8 cellular contexts compared by ENCODE assay signal in genomic region chr6:87702589-87702945, GRCh38. TPM values are rescaled to one million over a fixed set of nuclear protein-coding genes. Genes with fewer than 3 reads are reported as not detected.
A peak's percentile ranks its signal among the peaks of the same experiment; 100 is the strongest.
DNase-seq lines count a peak whose midpoint lies in the region; ATAC-seq, FAIRE-seq and TF ChIP-seq lines count a peak whose summit lies in the region.

No MANE protein-coding gene starts in this region.

- no peak overlapping the region for H3K14ac ChIP-seq in H1 (ENCODE audit: insufficient read length)

- H4K20me1 ChIP-seq in H1 (replicated peaks in 1 of 2; ENCODE audit: control insufficient read depth in 1 of 2, insufficient read depth in 2 of 2, low read length in 2 of 2) = peaks cover 13 to 16% of the 10 kb centered on the region in 2 experiments

- intact Hi-C loops in cardiac septum (cut with DNase I) = loop anchor here (5.0 kb wide), 1 partner anchor 110 kb away; the partner anchor contains the start of gene ORC3

- peak; percentile 13 for ATAC-seq in HG03342 (IDR thresholded peaks at IDR 0.05; ENCODE audit: unreplicated experiment)
- ATAC-seq in HG02973 (IDR thresholded peaks at IDR 0.05; ENCODE audit: unreplicated experiment) = no peak

- H2BK120ac ChIP-seq in H1 (replicated peaks; ENCODE audit: low read depth, low read length) = no peak overlapping the region

- H3K27ac ChIP-seq in cardiac muscle cell (peak overlapping the region; percentile 91), RWPE1 (peak overlapping the region; percentile 97), H1 (ENCODE audit: low read depth, low read length) (peak overlapping the region; percentile 65)

- no peak for TF ChIP-seq RAD21 in H1 (IDR thresholded peaks at IDR 0.05 in 1 of 2, conservative IDR thresholded peaks at IDR 0.05 in 1 of 2; ENCODE audit: low read depth in 2 of 2, low read length in 2 of 2)

- no peaks in the 10 kb centered on the region for H3K79me1 ChIP-seq in H1 (ENCODE audit: low read depth, low read length)

- H4K8ac ChIP-seq in H1 (ENCODE audit: extremely low read depth, insufficient read depth, low read length) = no peak overlapping the region

- no peak for FAIRE-seq in H1 (lab: Jason Lieb, UNC)

- H3K27ac Mint-ChIP-seq in nephron progenitor cell = peak overlapping the region; percentile 96

- POLR2A ChIA-PET in RWPE1 (lab: Yijun Ruan, JAX; ENCODE audit: low non-redundant PET) (interaction anchor here (0.7 to 1.2 kb wide), 2 partner anchors 16 to 34 kb away, joined by 3 to 4 read pairs; no protein-coding TSS in a partner anchor), H1 (lab: Charles Lee; ENCODE audit: partially characterized antibody) (interaction anchor here (0.6 to 3.0 kb wide), 23 partner anchors 10 to 1378 kb away, joined by 3 to 36 read pairs (median 5); partner anchors contain the start of genes ORC3, PNRC1 and RARS2)

- no peak overlapping the region for H2BK15ac ChIP-seq in H1 (ENCODE audit: low read length)

- peaks cover 9% of the 10 kb centered on the region for H3K36me3 Mint-ChIP-seq in nephron progenitor cell (ENCODE audit: low read depth)

- H3K27me3 ChIP-seq in cardiac muscle cell (no peaks in the 10 kb centered on the region), H1 (replicated peaks in 1 of 4; ENCODE audit: control insufficient read depth in 3 of 4, extremely low read depth in 1 of 4, insufficient read depth in 3 of 4, low read length in 3 of 4) (no peaks in the 10 kb centered on the region)

- WGBS in H1 (ENCODE audit: extremely low coverage in 1 of 2, insufficient coverage in 1 of 2, insufficient read length in 1 of 2, insufficient replicate concordance in 2 of 2, low coverage in 1 of 2, low lambda C conversion rate in 2 of 2, missing lambda C conversion rate in 1 of 2), 2 experiments = 3% methylated on average over 7 of the region's 7 CpGs; no CpG with 5 or more reads in 1 of the 2 experiments

- no peak for TF ChIP-seq EP300 in H1 (IDR thresholded peaks at IDR 0.05; ENCODE audit: borderline replicate concordance in 1 of 2, low read depth in 2 of 2, low read length in 2 of 2)

- H3K4me1 ChIP-seq in cardiac muscle cell (ENCODE audit: low read depth) = no peaks in the 10 kb centered on the region
- H3K4me1 ChIP-seq in H1 (replicated peaks in 1 of 4; ENCODE audit: control insufficient read depth in 3 of 4, insufficient read depth in 4 of 4, low read length in 3 of 4) = peaks cover 0 to 5% (median 0%) of the 10 kb centered on the region in 4 experiments; a peak in 2 of 7 replicates

- peaks cover 4% of the 10 kb centered on the region for H3K23me2 ChIP-seq in H1 (ENCODE audit: low read depth, low read length)

- no peak overlapping the region for H2BK12ac ChIP-seq in H1 (ENCODE audit: low read depth, low read length)

- H3K27me3 Mint-ChIP-seq in nephron progenitor cell (ENCODE audit: low read depth, poor library complexity) = no peaks in the 10 kb centered on the region

- no peak overlapping the region for H3K56ac ChIP-seq in H1 (replicated peaks; ENCODE audit: insufficient read length, low read depth, low read length)

- CTCF ChIA-PET in RWPE1 (lab: Yijun Ruan, JAX) = interaction anchor here (0.9 kb wide), 1 partner anchor 65 kb away, joined by 4 read pairs; no protein-coding TSS in a partner anchor
- CTCF ChIA-PET in H1 (lab: Charles Lee; ENCODE audit: partially characterized antibody) = interaction anchor here (1.3 kb wide), 1 partner anchor 12 kb away, joined by 4 read pairs; no protein-coding TSS in a partner anchor

- H3K4me2 ChIP-seq in H1 (ENCODE audit: insufficient read depth in 1 of 2, low read depth in 2 of 2, low read length in 2 of 2) = peak overlapping the region; percentile 58 to 69

- H3K9me3 Mint-ChIP-seq in nephron progenitor cell = no peaks in the 10 kb centered on the region

- peak overlapping the region; percentile 96 for H3K4me3 Mint-ChIP-seq in nephron progenitor cell

- peak overlapping the region in 3 of 4 experiments; percentile 48 to 75 (median 59); a peak in 3 of 7 replicates for H3K9ac ChIP-seq in H1 (replicated peaks in 1 of 4; ENCODE audit: extremely low read depth in 1 of 4, low read depth in 3 of 4, low read length in 3 of 4)

- peaks cover 37 to 45% of the 10 kb centered on the region in 2 experiments for H3K79me2 ChIP-seq in H1 (ENCODE audit: control insufficient read depth in 1 of 2, insufficient read depth in 2 of 2, low read length in 2 of 2)

- no peak overlapping the region for H2BK20ac ChIP-seq in H1 (ENCODE audit: low read length)

- no peak overlapping the region for H3K4ac ChIP-seq in H1 (replicated peaks; ENCODE audit: insufficient read length, low read depth, low read length)

- H3K18ac ChIP-seq in H1 (ENCODE audit: extremely low read depth, low read length) = no peak overlapping the region; the same call in 1 of the 2 replicates

- H2BK5ac ChIP-seq in H1 (ENCODE audit: low read depth, low read length) = no peak overlapping the region

- TF ChIP-seq POLR2A in H1 (IDR thresholded peaks at IDR 0.05; ENCODE audit: control extremely low read depth in 1 of 2, low read depth in 2 of 2, low read length in 2 of 2) = no peak

- DNase-seq in cardiac muscle cell (ENCODE audit: low read depth in 1 of 2, low spot score in 1 of 2) (peak; percentile 56 to 74), cardiac septum (ENCODE audit: low spot score) (no peak), RWPE1 (ENCODE audit: low spot score) (peak; percentile 51), H1 (ENCODE audit: low read depth in 1 of 2, low spot score in 2 of 2) (no peak), nephron progenitor cell (no peak), epidermal melanocyte (ENCODE audit: insufficient read length, low spot score) (no peak)

- H3K9me3 ChIP-seq in cardiac muscle cell (ENCODE audit: low read depth) (no peaks in the 10 kb centered on the region), H1 (ENCODE audit: insufficient read depth in 2 of 2, low read depth in 1 of 2, low read length in 1 of 2) (no peaks in the 10 kb centered on the region)

- H3K23ac ChIP-seq in H1 (ENCODE audit: insufficient read length) = no peak overlapping the region

- TF ChIP-seq CTCF in cardiac muscle cell (IDR thresholded peaks at IDR 0.05; ENCODE audit: low read depth, low read length) (no peak), RWPE1 (conservative IDR thresholded peaks at IDR 0.05; ENCODE audit: low read depth) (no peak), H1 (IDR thresholded peaks at IDR 0.05; ENCODE audit: control extremely low read depth in 1 of 3, insufficient read depth in 1 of 3, low read depth in 1 of 3, low read length in 3 of 3) (no peak), nephron progenitor cell (IDR thresholded peaks at IDR 0.05) (no peak)

- peak overlapping the region; percentile 95 for H4K5ac ChIP-seq in H1 (ENCODE audit: insufficient read length, low read depth, low read length)

- no peak overlapping the region for H4K91ac ChIP-seq in H1 (replicated peaks; ENCODE audit: insufficient read length, low read length)

- peaks cover 22% of the 10 kb centered on the region for H3K4me1 Mint-ChIP-seq in nephron progenitor cell

- no peaks in the 10 kb centered on the region for H3K36me3 ChIP-seq in cardiac muscle cell
- no peaks in the 10 kb centered on the region for H3K36me3 ChIP-seq in H1 (ENCODE audit: control insufficient read depth in 2 of 4, insufficient read depth in 4 of 4, low read length in 3 of 4)

- H2AK5ac ChIP-seq in H1 (ENCODE audit: low read depth, low read length) = no peak overlapping the region

- H3K4me3 ChIP-seq in cardiac muscle cell (peak overlapping the region; percentile 96), H1 (ENCODE audit: extremely low read depth in 1 of 4, insufficient read depth in 2 of 4, low read depth in 3 of 4, low read length in 4 of 4) (peak overlapping the region; percentile 6 to 99 (median 47); a peak in 7 of 8 replicates)

- peak overlapping the region; percentile 17; the same call in 1 of the 2 replicates for H2AFZ ChIP-seq in H1 (ENCODE audit: low read length)

TF ChIP-seq in H1, 55 proteins besides CTCF, POLR2A, EP300 and RAD21 (continues in another document):
- TF ChIP-seq FOSL1 (IDR thresholded peaks at IDR 0.05; ENCODE audit: insufficient read depth, low read depth, low read length) = no peak
- TF ChIP-seq GTF2F1 (IDR thresholded peaks at IDR 0.05; ENCODE audit: borderline replicate concordance, low read depth, low read length) = no peak
- no peak for TF ChIP-seq BCL11A (IDR thresholded peaks at IDR 0.05; ENCODE audit: low read depth in 2 of 2, low read length in 2 of 2)
- TF ChIP-seq EZH2 (IDR thresholded peaks at IDR 0.05; ENCODE audit: low read depth, low read length, severe bottlenecking) = no peak
- TF ChIP-seq YY1 (IDR thresholded peaks at IDR 0.05; ENCODE audit: low read depth, low read length) = no peak
- no peak for TF ChIP-seq CBX5 (IDR thresholded peaks at IDR 0.05; ENCODE audit: low read depth, low read length)
- TF ChIP-seq CTBP2 (IDR thresholded peaks at IDR 0.05; ENCODE audit: borderline replicate concordance, insufficient read depth, insufficient read length, low read length) = no peak
- no peak for TF ChIP-seq NANOG (IDR thresholded peaks at IDR 0.05; ENCODE audit: insufficient read depth, low read depth, low read length, poor library complexity, severe bottlenecking)
- no peak for TF ChIP-seq TAF1 (IDR thresholded peaks at IDR 0.05; ENCODE audit: low read depth, low read length)
- no peak for TF ChIP-seq SIX5 (IDR thresholded peaks at IDR 0.05; ENCODE audit: low read depth, low read length)
- TF ChIP-seq, protein P1, sequence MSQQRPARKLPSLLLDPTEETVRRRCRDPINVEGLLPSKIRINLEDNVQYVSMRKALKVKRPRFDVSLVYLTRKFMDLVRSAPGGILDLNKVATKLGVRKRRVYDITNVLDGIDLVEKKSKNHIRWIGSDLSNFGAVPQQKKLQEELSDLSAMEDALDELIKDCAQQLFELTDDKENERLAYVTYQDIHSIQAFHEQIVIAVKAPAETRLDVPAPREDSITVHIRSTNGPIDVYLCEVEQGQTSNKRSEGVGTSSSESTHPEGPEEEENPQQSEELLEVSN (IDR thresholded peaks at IDR 0.05) = no peak
- no peak for TF ChIP-seq EGR1 (IDR thresholded peaks at IDR 0.05; ENCODE audit: borderline replicate concordance, low read depth, low read length)
- TF ChIP-seq POLR2AphosphoS5 (IDR thresholded peaks at IDR 0.05; ENCODE audit: low read depth, low read length) = no peak
- peak; percentile 81 for TF ChIP-seq ASH2L (IDR thresholded peaks at IDR 0.05; ENCODE audit: low read length)

RNA-seq across cellular contexts. Expression of gene AKIRIN2, which starts 0.5 kb away (rescaled TPM):
- total RNA-seq in cardiac muscle cell (48.3 and 82.6 TPM in 2 replicates), cardiac septum (52.8 TPM)
- polyA plus RNA-seq in cardiac muscle cell (66.7 and 89.3 TPM in 2 replicates), H1 (2011; rRNA removed) (35.6 and 49.6 TPM in 2 replicates)
- total RNA-seq in H1 (2021; fragmentation: NEBNext Ultra II Directional; extraction: Animal tissue kit (Norgen Biotek cat#: 25700)) = 75.3 and 77.2 TPM in 2 replicates
- polyA plus RNA-seq in H1 (2011; cell fraction: cytosol; rRNA removed) = 28.4 TPM
- polyA plus RNA-seq in H1 (2011; cell fraction: nucleus; rRNA removed) = 29.7 TPM
- polyA plus RNA-seq in H1 (2012, experiment 1 of 2) = 50.5 to 55.5 TPM (median 52.0 TPM) in 4 replicates
- polyA plus RNA-seq in H1 (2012, experiment 2 of 2) = 39.5 TPM
- 67.3 TPM for polyA plus RNA-seq in H1 (2013, experiment 1 of 2)
- polyA plus RNA-seq in H1 (2013, experiment 2 of 2) = 68.1 TPM
- 14.0 and 18.9 TPM in 2 replicates for polyA minus RNA-seq in H1 (2011; rRNA and poly(A)+ RNA removed)
- polyA minus RNA-seq in H1 (2011; cell fraction: cytosol; rRNA and poly(A)+ RNA removed) = 39.8 TPM
- 38.9 TPM for polyA minus RNA-seq in H1 (2011; cell fraction: nucleus; rRNA and poly(A)+ RNA removed)

Comparison
In these comparisons a context has a peak if more than half of its experiments do, and no peak if none do; other contexts are left out.
1. DNase-seq: peak in cardiac muscle cell (2 of 2) and RWPE1 (single experiment); none in cardiac septum (single experiment), H1 (0 of 2), nephron progenitor cell (single experiment) and epidermal melanocyte (single experiment).
2. Peak in every context shown above with its lines, with median percentiles within 50 percentile points of each other: H3K27ac ChIP-seq.